8 cellular contexts compared by ENCODE assay signal in the genomic region with DNA sequence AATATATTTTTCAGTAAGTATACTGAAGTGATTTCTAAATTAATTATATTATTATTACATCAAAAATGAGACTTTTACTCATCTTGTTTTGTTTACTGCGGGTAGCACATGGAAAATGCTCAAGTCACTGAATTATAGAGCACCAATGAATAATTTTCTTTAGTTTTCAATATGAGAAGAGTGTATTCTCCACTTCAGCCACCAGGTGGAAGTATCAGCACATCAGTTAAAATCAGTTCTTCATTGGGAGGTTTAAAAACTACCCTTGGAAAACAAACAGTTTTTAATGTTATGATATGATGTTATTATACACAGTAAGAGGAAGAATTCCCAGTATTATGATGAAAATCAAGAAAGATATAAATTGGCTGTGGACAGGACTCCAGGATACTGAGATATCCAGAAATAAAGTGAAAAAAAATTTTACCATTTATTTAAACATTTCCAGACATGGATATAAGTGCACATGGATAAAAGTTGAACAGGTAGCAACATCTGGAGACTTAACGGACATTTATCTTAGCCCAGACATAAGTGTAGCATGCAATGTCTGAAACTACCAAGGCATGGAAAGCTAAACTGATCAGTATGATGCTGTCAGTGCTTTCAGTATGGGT.
DNase-seq lines count a peak whose midpoint lies in the region; ATAC-seq, FAIRE-seq and TF ChIP-seq lines count a peak whose summit lies in the region.

No MANE protein-coding gene starts in this region.

- H3K4me3 ChIP-seq in A549, result no peak overlapping the region
- H3K4me3 ChIP-seq in fibroblast of pulmonary artery (replicated peaks; ENCODE audit: low read depth, low read length), result no peak overlapping the region

- H3K27ac ChIP-seq in A549, result no peak overlapping the region

- DNase-seq in A549 (ENCODE audit: low read depth in 1 of 2, low spot score in 1 of 2) (peak; percentile 44 to 52), GM10266 (ENCODE audit: extremely low spot score) (peak; percentile 37), LHCN-M2 (ENCODE audit: low read depth) (peak; percentile 45), SK-MEL-5 (ENCODE audit: low read depth, low spot score) (peak; percentile 85), fibroblast of pulmonary artery (ENCODE audit: low read depth) (peak; percentile 64), renal cortical epithelial cell (ENCODE audit: low read depth) (peak; percentile 49), OCI-M2 (lab: John Stamatoyannopoulos, UW; ENCODE audit: unreplicated experiment) (no peak)

- WGBS in A549 (ENCODE audit: missing lambda C conversion rate), result 2% methylated on average over 2 of the region's 2 CpGs

- CTCF ChIA-PET in A549 (lab: Yijun Ruan, JAX), result interaction anchor here (1.3 kb wide), 2 partner anchors 12 to 52 kb away, joined by 3 read pairs; no protein-coding TSS in a partner anchor

- TF ChIP-seq RAD21 in A549 (conservative IDR thresholded peaks at IDR 0.05 in 1 of 2, IDR thresholded peaks at IDR 0.05 in 1 of 2), result peak; percentile 87 to 93

- H3K9me3 ChIP-seq in A549, result no peaks in the 10 kb centered on the region

- in situ Hi-C loops in SK-MEL-5 (cut with HindIII; ENCODE audit: low pct_unique_long_range_greater_than_20kb, low sequenced_read_pairs), result no loop called here

- TF ChIP-seq EP300 in A549 (IDR thresholded peaks at IDR 0.05), result no peak

- FAIRE-seq in A549 (lab: Jason Lieb, UNC), result peak; percentile 97

- POLR2A ChIA-PET in A549 (lab: Yijun Ruan, JAX), result no interaction called here

- TF ChIP-seq CTCF in A549 (IDR thresholded peaks at IDR 0.05), result peak; percentile 94
- peak; percentile 47 for TF ChIP-seq CTCF in GM10266 (IDR thresholded peaks at IDR 0.05; ENCODE audit: control insufficient read depth, insufficient read depth, low read depth, missing control alignments)
- TF ChIP-seq CTCF in fibroblast of pulmonary artery (IDR thresholded peaks at IDR 0.05; ENCODE audit: low read length, missing control alignments), result peak; percentile 68

- ATAC-seq in A549 (peak; percentile 43 to 68; a peak in 3 of 6 replicates), GM19455 (IDR thresholded peaks at IDR 0.05; ENCODE audit: unreplicated experiment) (no peak)

- no peak for TF ChIP-seq POLR2A in A549 (IDR thresholded peaks at IDR 0.05; ENCODE audit: low read length)

- H3K4me1 ChIP-seq in A549, result no peaks in the 10 kb centered on the region

- no peak overlapping the region for H3K4me2 ChIP-seq in A549

TF ChIP-seq in A549, 52 proteins besides CTCF, POLR2A, EP300 and RAD21:
- no peak for TF ChIP-seq HOXB13 (CRISPR knock-in tag; IDR thresholded peaks at IDR 0.05; ENCODE audit: low read depth)
- TF ChIP-seq CBX8 (IDR thresholded peaks at IDR 0.05), result no peak
- TF ChIP-seq HEYL (CRISPR knock-in tag; IDR thresholded peaks at IDR 0.05), result no peak
- no peak for TF ChIP-seq ZNF302 (CRISPR knock-in tag; IDR thresholded peaks at IDR 0.05)
- TF ChIP-seq SMC3 (IDR thresholded peaks at IDR 0.05), result peak; percentile 89
TF ChIP-seq in A549: peak in this region for 1.
